In the genomic region with DNA sequence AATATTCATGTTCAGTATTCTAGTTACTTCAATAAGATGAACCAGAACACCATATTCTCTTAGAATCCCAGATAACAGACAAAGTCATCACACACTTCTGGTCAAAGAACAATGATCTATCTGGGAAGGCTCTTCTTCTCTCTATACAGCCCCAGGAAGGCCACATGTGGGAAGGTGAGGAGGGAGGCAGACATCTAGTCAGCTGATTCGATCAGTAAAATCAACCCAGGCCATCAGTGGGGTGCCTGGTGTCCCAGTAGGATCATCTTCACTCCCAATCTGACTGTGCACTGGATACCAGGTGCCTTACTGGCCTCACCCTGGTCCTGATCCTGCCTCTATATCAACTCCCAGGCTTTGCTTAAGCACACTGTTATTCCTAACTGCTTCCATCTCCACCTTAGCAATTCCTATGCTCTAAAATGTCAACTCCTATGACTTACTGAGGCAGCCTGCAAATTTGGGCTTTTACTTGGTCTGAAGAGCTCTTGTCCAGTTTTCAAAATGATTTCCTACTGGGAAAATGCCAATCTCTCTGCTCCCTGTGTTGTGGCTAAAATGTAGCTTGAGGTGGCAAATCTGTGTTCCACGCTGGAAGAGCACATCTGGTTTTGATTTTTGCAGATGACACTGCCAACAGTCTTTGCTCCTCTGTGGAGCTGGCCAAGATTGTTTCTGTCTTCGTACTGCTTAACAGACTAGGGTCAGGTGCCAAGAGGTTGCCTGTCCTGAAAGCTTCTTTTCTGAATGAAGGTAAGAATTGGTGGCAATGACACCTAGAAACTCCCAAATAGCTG, we compare ENCODE assay signal across 21 cellular contexts.
DNase-seq lines count a peak whose midpoint lies in the region; ATAC-seq, FAIRE-seq and TF ChIP-seq lines count a peak whose summit lies in the region.
"Had no signal": no experiment of that assay in that cellular context is flagged by ENCODE, and none has a peak within 500 bp of the region (broad histone marks: within the 10 kb centered on the region; RNA-seq: fewer than 3 reads in every experiment).

No MANE protein-coding gene starts in this region.

- peak; percentile 94 for DNase-seq in AG10803 (ENCODE audit: low read depth)
- DNase-seq in HTR-8/SVneo (ENCODE audit: insufficient read length, low spot score): no peak
- peak; percentile 38 for DNase-seq in astrocyte of the spinal cord (ENCODE audit: low read depth, low spot score)
- no peak for DNase-seq in left lobe of liver (ENCODE audit: low spot score)
- DNase-seq in CD8-positive, alpha-beta T cell: no peak
- DNase-seq in frontal cortex (ENCODE audit: low spot score in 2 of 2): no peak
- no peak for DNase-seq in GOT3 (lab: John Stamatoyannopoulos, UW)
- DNase-seq: DND-41; dorsolateral prefrontal cortex; glutamatergic neuron; mesenchymal stem cell; naive thymus-derived CD4-positive, alpha-beta T cell; NCI-H524; pancreas; RPMI8226; sigmoid colon had no signal

- no peaks in the 10 kb centered on the region for H3K36me3 ChIP-seq in CD8-positive, alpha-beta T cell (ENCODE audit: insufficient read depth, low read length)
- H3K36me3 ChIP-seq: pancreas, sigmoid colon had no signal

- CTCF ChIA-PET in CD8-positive, alpha-beta T cell (lab: Charles Lee): no interaction called here

- no peak for TF ChIP-seq CTCF in AG10803 (conservative IDR thresholded peaks at IDR 0.05; ENCODE audit: low read length)
- no peak for TF ChIP-seq CTCF in astrocyte of the spinal cord (IDR thresholded peaks at IDR 0.05; ENCODE audit: low read depth, low read length)
- TF ChIP-seq CTCF in CD8-positive, alpha-beta T cell (IDR thresholded peaks at IDR 0.05): no peak

- H3K27me3 ChIP-seq in CD8-positive, alpha-beta T cell (ENCODE audit: insufficient read depth, low read length): no peaks in the 10 kb centered on the region
- H3K27me3 ChIP-seq: pancreas, sigmoid colon had no signal

- peak; percentile 55 for FAIRE-seq in HTR-8/SVneo (lab: Jason Lieb, UNC)
- FAIRE-seq in frontal cortex (lab: Jason Lieb, UNC): no peak
- FAIRE-seq: bronchial epithelial cell, pancreas, TTC549 had no signal

- intact Hi-C loops in CD8-positive, alpha-beta T cell (cut with DNase I, micrococcal nuclease): no loop called here

- ATAC-seq in left lobe of liver: peak; percentile 56
- no peak for ATAC-seq in CD8-positive, alpha-beta T cell
- ATAC-seq in HG02981 (IDR thresholded peaks at IDR 0.05; ENCODE audit: unreplicated experiment): no peak
- ATAC-seq: activated T-helper 17 cell treated with anti-CD3 and anti-CD28 coated beads, Interleukin-2, amount 50 U/mL, for 72 hours; naive thymus-derived CD4-positive, alpha-beta T cell; pancreas; stimulated activated memory B cell treated with anti-CD40 and anti-IgM and Interleukin-4, amounts not matched to agents 10 μg/mL and 1 μg/mL and 100 μg/mL, for 72 hours had no signal

- H3K36me3 Mint-ChIP-seq in CD8-positive, alpha-beta T cell: no peaks in the 10 kb centered on the region
- H3K36me3 Mint-ChIP-seq: stimulated activated memory B cell treated with anti-CD40 and anti-IgM and Interleukin-4, amounts not matched to agents 10 μg/mL and 1 μg/mL and 100 μg/mL, for 72 hours had no signal

- no peak overlapping the region for H3K27ac ChIP-seq in CD8-positive, alpha-beta T cell (ENCODE audit: low read depth, low read length)
- H3K27ac ChIP-seq: dorsolateral prefrontal cortex, pancreas, sigmoid colon had no signal

- H3K27ac Mint-ChIP-seq in CD8-positive, alpha-beta T cell: no peak overlapping the region
- H3K27ac Mint-ChIP-seq: activated T-helper 17 cell treated with anti-CD3 and anti-CD28 coated beads, Interleukin-2, amount 50 U/mL, for 72 hours; stimulated activated memory B cell treated with anti-CD40 and anti-IgM and Interleukin-4, amounts not matched to agents 10 μg/mL and 1 μg/mL and 100 μg/mL, for 72 hours had no signal

- POLR2A ChIA-PET in CD8-positive, alpha-beta T cell (lab: Charles Lee): no interaction called here

- in situ Hi-C loops in astrocyte of the spinal cord (cut with HindIII; ENCODE audit: low sequenced_read_pairs): no loop called here

- H3K27me3 Mint-ChIP-seq in CD8-positive, alpha-beta T cell (ENCODE audit: low read depth): no peaks in the 10 kb centered on the region

- H3K4me1 ChIP-seq in CD8-positive, alpha-beta T cell (ENCODE audit: insufficient read depth, low read length): no peaks in the 10 kb centered on the region

- H3K9me3 Mint-ChIP-seq in CD8-positive, alpha-beta T cell: no peaks in the 10 kb centered on the region
- H3K9me3 Mint-ChIP-seq: activated T-helper 17 cell treated with anti-CD3 and anti-CD28 coated beads, Interleukin-2, amount 50 U/mL, for 72 hours; naive thymus-derived CD4-positive, alpha-beta T cell; stimulated activated memory B cell treated with anti-CD40 and anti-IgM and Interleukin-4, amounts not matched to agents 10 μg/mL and 1 μg/mL and 100 μg/mL, for 72 hours had no signal

- no peak overlapping the region for H3K4me3 Mint-ChIP-seq in CD8-positive, alpha-beta T cell
- H3K4me3 Mint-ChIP-seq: activated T-helper 17 cell treated with anti-CD3 and anti-CD28 coated beads, Interleukin-2, amount 50 U/mL, for 72 hours; naive thymus-derived CD4-positive, alpha-beta T cell; stimulated activated memory B cell treated with anti-CD40 and anti-IgM and Interleukin-4, amounts not matched to agents 10 μg/mL and 1 μg/mL and 100 μg/mL, for 72 hours had no signal

- H3K4me1 Mint-ChIP-seq in CD8-positive, alpha-beta T cell (ENCODE audit: low read depth): no peaks in the 10 kb centered on the region
- H3K4me1 Mint-ChIP-seq: activated T-helper 17 cell treated with anti-CD3 and anti-CD28 coated beads, Interleukin-2, amount 50 U/mL, for 72 hours; naive thymus-derived CD4-positive, alpha-beta T cell; stimulated activated memory B cell treated with anti-CD40 and anti-IgM and Interleukin-4, amounts not matched to agents 10 μg/mL and 1 μg/mL and 100 μg/mL, for 72 hours had no signal

- no peak overlapping the region for H3K4me3 ChIP-seq in AG10803 (ENCODE audit: low read length)
- H3K4me3 ChIP-seq in astrocyte of the spinal cord (ENCODE audit: low read depth, low read length): no peak overlapping the region
- no peak overlapping the region for H3K4me3 ChIP-seq in CD8-positive, alpha-beta T cell (ENCODE audit: low read depth, low read length)
- H3K4me3 ChIP-seq: dorsolateral prefrontal cortex, pancreas, sigmoid colon had no signal

- no peaks in the 10 kb centered on the region for H3K9me3 ChIP-seq in CD8-positive, alpha-beta T cell (ENCODE audit: low read length)
- H3K9me3 ChIP-seq: pancreas, sigmoid colon had no signal

Comparison
In these comparisons a context has a peak if more than half of its experiments do, and no peak if none do; other contexts are left out.
1. DNase-seq: peak in AG10803 (single experiment) and astrocyte of the spinal cord (single experiment); none in HTR-8/SVneo (single experiment), left lobe of liver (single experiment), CD8-positive, alpha-beta T cell (0 of 7), frontal cortex (0 of 2) and GOT3 (single experiment).